9 cellular contexts compared by ENCODE assay signal in genomic region chr22:24453853-24454252, GRCh38. TPM values are rescaled to one million over a fixed set of nuclear protein-coding genes. Genes with fewer than 3 reads are reported as not detected.
"Had no signal": no experiment of that assay in that cellular context is flagged by ENCODE, and none has a peak within 500 bp of the region (broad histone marks: within the 10 kb centered on the region; RNA-seq: fewer than 3 reads in every experiment).

No MANE protein-coding gene starts in this region.

- H3K4me3 Mint-ChIP-seq: IgD-negative memory B cell had no signal

- ATAC-seq: HepG2 had no signal

- H3K27me3 Mint-ChIP-seq: IgD-negative memory B cell had no signal

- DNase-seq: KBM-7, KG1 had no signal

- H3K27ac Mint-ChIP-seq: IgD-negative memory B cell had no signal

- H3K9me3 Mint-ChIP-seq: IgD-negative memory B cell had no signal

- FAIRE-seq: HepG2, HTR-8/SVneo had no signal

- H3K4me2 ChIP-seq: KMS-11 had no signal

- H3K9ac ChIP-seq: KMS-11 had no signal

- H3K27ac ChIP-seq: HL-60, KMS-11 had no signal

RNA-seq across cellular contexts. Expression of gene UPB1, which starts 41.3 kb away (rescaled TPM):
- total RNA-seq: HT-29, HT1080 had no signal
- polyA plus RNA-seq: IgD-negative memory B cell had no signal
